33 cellular contexts compared by ENCODE assay signal in the genomic region with DNA sequence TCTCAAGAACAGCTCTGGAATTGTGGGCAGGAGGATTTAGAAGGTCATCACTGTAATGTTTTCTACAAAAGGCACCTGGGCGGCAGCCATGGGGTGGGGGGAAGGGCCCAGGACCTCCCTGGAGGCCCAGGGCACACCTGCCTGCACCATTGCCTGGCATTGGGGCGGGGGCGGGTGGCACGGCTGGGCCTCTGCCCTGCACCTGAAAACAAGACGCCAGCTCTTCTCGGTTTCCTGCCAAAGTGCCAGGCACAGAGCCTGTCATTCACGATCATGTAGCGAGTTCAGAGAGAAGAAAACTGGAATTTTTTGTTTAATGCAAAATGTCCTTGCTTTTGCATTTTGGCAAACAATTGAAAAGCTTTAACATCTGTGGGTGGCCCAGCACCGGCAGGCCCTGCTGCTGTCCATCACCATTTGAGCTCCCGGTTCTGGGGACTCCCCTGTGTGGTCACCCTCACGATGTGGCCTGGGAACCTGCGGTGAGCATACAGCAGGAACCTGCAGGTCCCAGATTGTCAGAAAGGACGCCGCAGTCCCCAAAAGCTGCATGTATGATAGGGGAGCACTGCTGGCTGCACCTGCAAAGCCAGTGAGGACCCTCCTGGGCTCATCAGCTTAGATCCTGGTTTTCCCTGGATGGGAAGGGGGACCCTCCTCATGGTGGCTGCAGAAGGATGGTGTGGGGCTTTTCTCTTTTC.
"Had no signal": no experiment of that assay in that cellular context is flagged by ENCODE, and none has a peak within 500 bp of the region (broad histone marks: within the 10 kb centered on the region; RNA-seq: fewer than 3 reads in every experiment).

No MANE protein-coding gene starts in this region.

- H3K4me3 ChIP-seq: ascending aorta, heart left ventricle, lower lobe of right lung, pancreas, psoas muscle, sigmoid colon, stomach, thyroid gland had no signal

- DNase-seq: activated CD4-positive, alpha-beta T cell treated with anti-CD3 and anti-CD28 coated beads for 48 hours; activated CD4-positive, alpha-beta T cell treated with anti-CD3 and anti-CD28 coated beads, Interleukin-2, amount 50 U/mL, for 48 hours; activated CD8-positive, alpha-beta memory T cell treated with anti-CD3 and anti-CD28 coated beads for 24 hours; activated effector memory CD4-positive, alpha-beta T cell treated with Interleukin-2 at 50 U/mL for 16 hours; activated naive CD4-positive, alpha-beta T cell treated with Interleukin-2 at 50 U/mL for 16 hours; brain microvascular endothelial cell; caudate nucleus; cortex of kidney; effector memory CD8-positive, alpha-beta T cell; foreskin fibroblast; heart left ventricle; hypothalamus; lower lobe of right lung; nephron progenitor cell; nucleus accumbens; pancreas; psoas muscle; sigmoid colon; small intestine; stimulated activated CD4-positive, alpha-beta T cell treated with anti-CD3 and anti-CD28 coated beads, Interleukin-1b, Interleukin-23, amount 100 ng/mL, for 48 hours; stimulated activated CD4-positive, alpha-beta T cell treated with anti-CD3 and anti-CD28 coated beads, Interleukin-4, amount 100 ng/mL, for 4 hours; stimulated activated CD8-positive, alpha-beta memory T cell treated with anti-CD3 and anti-CD28 coated beads, Interleukin-4, amount 100 ng/mL, for 48 hours; stomach; T-helper 17 cell; T1000; thyroid gland; WERI-Rb-1 had no signal

- ATAC-seq: activated CD4-positive, CD25-positive, alpha-beta regulatory T cell treated with anti-CD3 and anti-CD28 coated beads, Interleukin-2, amount 50 U/mL, for 24 hours; effector memory CD8-positive, alpha-beta T cell; left lobe of liver; lower lobe of right lung; pancreas; psoas muscle; stimulated activated memory B cell treated with anti-CD40 and anti-IgM and Interleukin-4, amounts not matched to agents 10 μg/mL and 1 μg/mL and 100 μg/mL, for 72 hours; T-helper 17 cell had no signal

- H3K9me3 ChIP-seq: ascending aorta, heart left ventricle, lower lobe of right lung, pancreas, psoas muscle, sigmoid colon, stomach, thyroid gland had no signal

- H3K27me3 ChIP-seq: ascending aorta, brain microvascular endothelial cell, pancreas, thyroid gland had no signal

- H3K27ac ChIP-seq: ascending aorta, brain microvascular endothelial cell, heart left ventricle, lower lobe of right lung, pancreas, psoas muscle, sigmoid colon, stomach, thyroid gland, WERI-Rb-1 had no signal

- H3K4me1 ChIP-seq: ascending aorta, lower lobe of right lung, pancreas, psoas muscle, sigmoid colon, stomach, thyroid gland had no signal

- H3K4me3 Mint-ChIP-seq: activated naive CD8-positive, alpha-beta T cell; effector memory CD8-positive, alpha-beta T cell; nephron progenitor cell; stimulated activated memory B cell treated with anti-CD40 and anti-IgM and Interleukin-4, amounts not matched to agents 10 μg/mL and 1 μg/mL and 100 μg/mL, for 72 hours; T-helper 17 cell had no signal

- FAIRE-seq: endothelial cell of umbilical vein, pancreas, small intestine had no signal

- H3K27me3 Mint-ChIP-seq: stimulated activated memory B cell treated with anti-CD40 and anti-IgM and Interleukin-4, amounts not matched to agents 10 μg/mL and 1 μg/mL and 100 μg/mL, for 72 hours; T-helper 17 cell had no signal

- H3K27ac Mint-ChIP-seq: activated naive CD8-positive, alpha-beta T cell; effector memory CD8-positive, alpha-beta T cell; nephron progenitor cell; stimulated activated memory B cell treated with anti-CD40 and anti-IgM and Interleukin-4, amounts not matched to agents 10 μg/mL and 1 μg/mL and 100 μg/mL, for 72 hours; T-helper 17 cell had no signal

- H3K4me1 Mint-ChIP-seq: stimulated activated memory B cell treated with anti-CD40 and anti-IgM and Interleukin-4, amounts not matched to agents 10 μg/mL and 1 μg/mL and 100 μg/mL, for 72 hours; T-helper 17 cell had no signal

- H3K9me3 Mint-ChIP-seq: nephron progenitor cell had no signal

- H3K36me3 Mint-ChIP-seq: activated naive CD8-positive, alpha-beta T cell; stimulated activated memory B cell treated with anti-CD40 and anti-IgM and Interleukin-4, amounts not matched to agents 10 μg/mL and 1 μg/mL and 100 μg/mL, for 72 hours had no signal

- H3K36me3 ChIP-seq: ascending aorta, brain microvascular endothelial cell, heart left ventricle, lower lobe of right lung, pancreas, sigmoid colon, stomach, thyroid gland, WERI-Rb-1 had no signal
